ENCODE assay signal across 31 cellular contexts in genomic region chr2:226890286-226890685, GRCh38. TPM values are rescaled to one million over a fixed set of nuclear protein-coding genes. Genes with fewer than 3 reads are reported as not detected.
DNase-seq lines count a peak whose midpoint lies in the region; ATAC-seq and TF ChIP-seq lines count a peak whose summit lies in the region.
"Had no signal": no experiment of that assay in that cellular context is flagged by ENCODE, and none has a peak within 500 bp of the region (broad histone marks: within the 10 kb centered on the region; RNA-seq: fewer than 3 reads in every experiment).

No MANE protein-coding gene starts in this region.

- H3K14ac ChIP-seq in IMR-90 (replicated peaks; ENCODE audit: low read depth, low read length) (0 out of 2 replicates have a peak overlapping the region, but pooled peaks have one; percentile 5), trophoblast cell (ENCODE audit: low read length) (no peak overlapping the region)

- H3K9me3 ChIP-seq in IMR-90 (ENCODE audit: control insufficient read depth, insufficient read depth, low read length) (no peaks in the 10 kb centered on the region), trophoblast cell (ENCODE audit: insufficient read depth, low read depth, low read length) (no peaks in the 10 kb centered on the region)
- H3K9me3 ChIP-seq: A549; BE2C; BLaER1; BLaER1 treated with 17β-estradiol and CSF1 and Interleukin-3, amounts not matched to agents 10 nM and 100 nM; Caco-2 had no signal

- H2BK5ac ChIP-seq in IMR-90 (ENCODE audit: low read depth, low read length, poor library complexity, severe bottlenecking) (peak overlapping the region; percentile 62), trophoblast cell (ENCODE audit: low read depth, low read length, poor library complexity) (no peak overlapping the region)

- no peak overlapping the region for H2AK9ac ChIP-seq in IMR-90 (replicated peaks; ENCODE audit: low read depth, low read length, poor library complexity)

- no peak overlapping the region for H2AK5ac ChIP-seq in IMR-90 (ENCODE audit: low read depth, low read length)
- H2AK5ac ChIP-seq in trophoblast cell (ENCODE audit: low read length) = no peak overlapping the region

- H4K20me1 ChIP-seq in IMR-90 (ENCODE audit: insufficient read depth, low read length) = no peaks in the 10 kb centered on the region
- H4K20me1 ChIP-seq: BLaER1; BLaER1 treated with 17β-estradiol and CSF1 and Interleukin-3, amounts not matched to agents 10 nM and 100 nM had no signal

- H2BK120ac ChIP-seq in IMR-90 (ENCODE audit: low read depth, low read length) (peak overlapping the region; percentile 33; the same call in 1 of the 2 replicates), trophoblast cell (ENCODE audit: insufficient read depth, low read length, poor library complexity) (no peak overlapping the region)

- H2AFZ ChIP-seq in IMR-90 (replicated peaks; ENCODE audit: low read length, poor library complexity) (no peak overlapping the region), trophoblast cell (ENCODE audit: insufficient read depth, low read length, poor library complexity) (no peak overlapping the region)

- H3K79me1 ChIP-seq in IMR-90 (ENCODE audit: low read depth in 1 of 2, low read length in 2 of 2) (peaks cover 23 to 27% of the 10 kb centered on the region in 2 experiments), trophoblast cell (ENCODE audit: low read length) (no peaks in the 10 kb centered on the region)

- H3K4me1 ChIP-seq in IMR-90 (ENCODE audit: control insufficient read depth, insufficient read depth, low read length) (peaks cover 12% of the 10 kb centered on the region), trophoblast cell (ENCODE audit: control insufficient read depth in 1 of 2, insufficient read depth in 2 of 2, low read length in 2 of 2) (peaks cover 2 to 9% of the 10 kb centered on the region in 2 experiments)
- H3K4me1 ChIP-seq: BLaER1; BLaER1 treated with 17β-estradiol and CSF1 and Interleukin-3, amounts not matched to agents 10 nM and 100 nM; Caco-2 had no signal

- H3K9me1 ChIP-seq in IMR-90 (ENCODE audit: insufficient read depth, low read length) = peaks cover 14% of the 10 kb centered on the region

- H3K27ac ChIP-seq in IMR-90 (ENCODE audit: insufficient read depth, low read length) = no peak overlapping the region
- no peak overlapping the region for H3K27ac ChIP-seq in trophoblast cell (ENCODE audit: low read depth, low read length)
- H3K27ac ChIP-seq: 22Rv1; A549; BLaER1; BLaER1 treated with 17β-estradiol and CSF1 and Interleukin-3, amounts not matched to agents 10 nM and 100 nM; C4-2B had no signal

- H3K27me3 ChIP-seq in IMR-90 (ENCODE audit: control insufficient read depth, insufficient read depth, low read length) = no peaks in the 10 kb centered on the region
- no peaks in the 10 kb centered on the region for H3K27me3 ChIP-seq in trophoblast cell (ENCODE audit: insufficient read depth, low read length)
- H3K27me3 ChIP-seq: BE2C; BLaER1; BLaER1 treated with 17β-estradiol and CSF1 and Interleukin-3, amounts not matched to agents 10 nM and 100 nM had no signal

- H2BK15ac ChIP-seq in IMR-90 (ENCODE audit: low read depth, low read length) = 0 out of 3 replicates have a peak overlapping the region, but pooled peaks have one; percentile 19

- TF ChIP-seq RAD21 in IMR-90 (IDR thresholded peaks at IDR 0.05; ENCODE audit: low read length) = no peak

- intact Hi-C loops in IMR-90 (cut with micrococcal nuclease) (loop anchor here (5.0 kb wide), 1 partner anchor 53 kb away; the partner anchor contains the start of gene RHBDD1), natural killer cell (cut with micrococcal nuclease) (no loop called here)

- no peak overlapping the region for H3K56ac ChIP-seq in IMR-90 (ENCODE audit: extremely low read depth, insufficient read depth, low read length)

- no peak overlapping the region for H3K4me3 Mint-ChIP-seq in natural killer cell
- H3K4me3 Mint-ChIP-seq: B cell; CD14-positive monocyte; CD4-positive, alpha-beta memory T cell; CD4-positive, alpha-beta T cell; CD4-positive, CD25-positive, alpha-beta regulatory T cell; CD8-positive, alpha-beta memory T cell; CD8-positive, alpha-beta T cell had no signal

- peak overlapping the region; percentile 57; the same call in 1 of the 2 replicates for H2BK20ac ChIP-seq in IMR-90 (ENCODE audit: low read depth, low read length)

- WGBS in IMR-90 (ENCODE audit: extremely low coverage in 2 of 2, insufficient read length in 1 of 2), 2 experiments = no CpG with 5 or more reads among the region's 1 CpG
- no CpG with 5 or more reads among the region's 1 CpG for WGBS in trophoblast cell (ENCODE audit: extremely low coverage, insufficient coverage, insufficient read length)

- H3K9ac ChIP-seq in IMR-90 (ENCODE audit: low read depth, low read length) (no peak overlapping the region), trophoblast cell (ENCODE audit: low read length) (no peak overlapping the region)
- H3K9ac ChIP-seq: BLaER1; BLaER1 treated with 17β-estradiol and CSF1 and Interleukin-3, amounts not matched to agents 10 nM and 100 nM had no signal

- H4K91ac ChIP-seq in IMR-90 (ENCODE audit: insufficient read depth, low read depth, low read length) = no peak overlapping the region
- no peak overlapping the region for H4K91ac ChIP-seq in trophoblast cell (ENCODE audit: low read depth, low read length)

- H4K12ac ChIP-seq in trophoblast cell (ENCODE audit: low read depth, low read length) = no peak overlapping the region

- BruUV-seq in IMR-90 (replicated peaks; lab: Mats Ljungman, UMichigan) = no TSS peak

- in situ Hi-C loops in IMR-90 (cut with MboI; ENCODE audit: low sequenced_read_pairs) = no loop called here

- H3K36me3 ChIP-seq in IMR-90 (ENCODE audit: control insufficient read depth, insufficient read depth, low read length) (no peaks in the 10 kb centered on the region), trophoblast cell (ENCODE audit: control insufficient read depth in 1 of 2, insufficient read depth in 2 of 2, low read length in 2 of 2) (peaks cover 0 to 2% of the 10 kb centered on the region in 2 experiments)
- H3K36me3 ChIP-seq: BE2C had no signal

- CTCF ChIA-PET in IMR-90 (lab: Yijun Ruan, JAX) = no interaction called here

- H3K27ac Mint-ChIP-seq in natural killer cell = no peak overlapping the region
- H3K27ac Mint-ChIP-seq: B cell; CD4-positive, alpha-beta memory T cell; CD4-positive, alpha-beta T cell; CD4-positive, CD25-positive, alpha-beta regulatory T cell; CD8-positive, alpha-beta memory T cell; CD8-positive, alpha-beta T cell had no signal

- dilution Hi-C loops in IMR-90 (cut with HindIII; ENCODE audit: low sequenced_read_pairs, unreplicated experiment) = no loop called here

- peak overlapping the region; percentile 51; the same call in 1 of the 2 replicates for H4K5ac ChIP-seq in IMR-90 (ENCODE audit: low read depth, low read length)

- no peaks in the 10 kb centered on the region for H3K79me2 ChIP-seq in trophoblast cell (ENCODE audit: control insufficient read depth, insufficient read depth, low read length, poor library complexity)

- no peak overlapping the region; the same call in 1 of the 2 replicates for H3K23ac ChIP-seq in IMR-90 (ENCODE audit: low read depth, low read length)
- H3K23ac ChIP-seq in trophoblast cell (ENCODE audit: low read length) = no peak overlapping the region

- no peak for ATAC-seq in IMR-90 (ENCODE audit: low read depth)
- ATAC-seq in natural killer cell = no peak
- ATAC-seq: A549; CD8-positive, alpha-beta T cell had no signal

- no peak for TF ChIP-seq POLR2A in IMR-90 (IDR thresholded peaks at IDR 0.05; ENCODE audit: low read depth, low read length)

- no peak for TF ChIP-seq CTCF in IMR-90 (conservative IDR thresholded peaks at IDR 0.05; ENCODE audit: low read depth, low read length)
- no peak for TF ChIP-seq CTCF in natural killer cell (IDR thresholded peaks at IDR 0.05)

- no peaks in the 10 kb centered on the region for H3K36me3 Mint-ChIP-seq in natural killer cell

- H4K8ac ChIP-seq in IMR-90 (ENCODE audit: low read depth in 2 of 2, low read length in 2 of 2) = no peak overlapping the region
- no peak overlapping the region for H4K8ac ChIP-seq in trophoblast cell (ENCODE audit: low read depth, low read length)

- H3K4ac ChIP-seq in IMR-90 (ENCODE audit: low read depth, low read length) = 0 out of 2 replicates have a peak overlapping the region, but pooled peaks have one; percentile 24
- no peak overlapping the region for H3K4ac ChIP-seq in trophoblast cell (ENCODE audit: low read depth, low read length)

- H2BK12ac ChIP-seq in trophoblast cell (ENCODE audit: low read length) = no peak overlapping the region

- H3K9me3 Mint-ChIP-seq in natural killer cell = no peaks in the 10 kb centered on the region
- H3K9me3 Mint-ChIP-seq: CD4-positive, alpha-beta memory T cell; CD4-positive, alpha-beta T cell; CD4-positive, CD25-positive, alpha-beta regulatory T cell; CD8-positive, alpha-beta memory T cell; CD8-positive, alpha-beta T cell had no signal

- H3K4me3 ChIP-seq in IMR-90 (ENCODE audit: insufficient read depth, low read depth, low read length) (no peak overlapping the region), trophoblast cell (ENCODE audit: low read depth, low read length) (no peak overlapping the region)
- H3K4me3 ChIP-seq: A549; BLaER1; BLaER1 treated with 17β-estradiol and CSF1 and Interleukin-3, amounts not matched to agents 10 nM and 100 nM had no signal

- no peaks in the 10 kb centered on the region for H3K27me3 Mint-ChIP-seq in natural killer cell (ENCODE audit: low read depth in 2 of 2)
- H3K27me3 Mint-ChIP-seq: B cell; CD4-positive, alpha-beta memory T cell; CD4-positive, alpha-beta T cell; CD4-positive, CD25-positive, alpha-beta regulatory T cell; CD8-positive, alpha-beta memory T cell had no signal

- DNase-seq in IMR-90 (no peak), trophoblast cell (peak; percentile 58 to 85), natural killer cell (no peak), NCI-H1092 treated with DMSO at 0.1 percent for 48 hours (lab: John Stamatoyannopoulos, UW) (no peak)
- DNase-seq: 8988T; ACHN; AML-193; BE2C; C1 segment of cervical spinal cord; Caco-2; Calu3; CD4-positive, alpha-beta memory T cell; CD4-positive, alpha-beta T cell; CD4-positive, CD25-positive, alpha-beta regulatory T cell; CD8-positive, alpha-beta memory T cell; CD8-positive, alpha-beta T cell; COR-L47; DMS 273 treated with DMSO at 0.1 percent for 48 hours; DMS153; DMS53; DMS79; DMS79 treated with DMSO at 0.1 percent for 48 hours; DND-41; EL had no signal

- H3K18ac ChIP-seq in IMR-90 (ENCODE audit: low read depth, low read length) = peak overlapping the region; percentile 16; the same call in 1 of the 2 replicates
- H3K18ac ChIP-seq in trophoblast cell (ENCODE audit: low read length) = no peak overlapping the region

- H3K4me1 Mint-ChIP-seq in natural killer cell = no peaks in the 10 kb centered on the region
- H3K4me1 Mint-ChIP-seq: CD8-positive, alpha-beta memory T cell had no signal

- H3K4me2 ChIP-seq in IMR-90 (ENCODE audit: low read depth, low read length) = no peak overlapping the region
- H3K4me2 ChIP-seq in trophoblast cell (ENCODE audit: low read length) = no peak overlapping the region
- H3K4me2 ChIP-seq: A549; BLaER1; BLaER1 treated with 17β-estradiol and CSF1 and Interleukin-3, amounts not matched to agents 10 nM and 100 nM had no signal

- POLR2A ChIA-PET in IMR-90 (lab: Charles Lee; ENCODE audit: unreplicated experiment) = no interaction called here

RNA-seq across cellular contexts. Expression of gene RHBDD1, which starts 54.4 kb away (rescaled TPM):
- total RNA-seq in IMR-90 (2012; rRNA removed) (11.9 and 14.0 TPM in 2 replicates), natural killer cell (10 to 100 TPM; 33.7 to 49.7 (median 47.7) TPM)
- polyA plus RNA-seq in IMR-90 (2012; rRNA removed) = 9.3 and 9.7 TPM in 2 replicates
- 4.0 and 4.1 TPM in 2 replicates for polyA plus RNA-seq in IMR-90 (2012; cell fraction: cytosol; rRNA removed)
- 3.8 and 8.8 TPM in 2 replicates for polyA plus RNA-seq in IMR-90 (2012; cell fraction: nucleus; rRNA removed; ENCODE audit: low replicate concordance)
- 16.9 and 17.3 TPM in 2 replicates for polyA plus RNA-seq in trophoblast cell (2013)

Comparison
In these comparisons a context has a peak if more than half of its experiments do, and no peak if none do; other contexts are left out.
1. DNase-seq: peak in trophoblast cell (2 of 2); none in IMR-90 (single experiment), natural killer cell (single experiment) and NCI-H1092 treated with DMSO at 0.1 percent for 48 hours (single experiment).